Comparison of ENCODE assay signal across 27 cellular contexts in the genomic region with DNA sequence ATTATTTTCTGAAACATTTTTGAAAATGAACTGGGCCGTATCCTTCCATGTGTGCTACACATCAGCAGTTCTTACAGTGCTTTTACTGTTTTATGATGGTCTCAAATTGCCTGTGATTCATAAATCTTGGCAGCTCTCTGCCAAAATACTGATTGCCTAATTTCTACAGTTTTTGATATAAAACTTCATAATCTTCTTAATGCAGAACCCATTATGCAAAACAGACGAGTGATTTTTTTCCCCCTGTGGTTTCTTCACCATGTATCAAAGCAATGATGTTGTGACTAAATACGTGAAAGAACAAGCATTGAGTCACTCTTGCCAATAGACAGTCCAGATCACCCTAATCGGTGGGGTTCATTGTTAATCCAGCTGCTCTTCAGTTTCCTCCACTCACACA.
DNase-seq lines count a peak whose midpoint lies in the region; ATAC-seq and TF ChIP-seq lines count a peak whose summit lies in the region.
"Had no signal": no experiment of that assay in that cellular context is flagged by ENCODE, and none has a peak within 500 bp of the region (broad histone marks: within the 10 kb centered on the region; RNA-seq: fewer than 3 reads in every experiment).

No MANE protein-coding gene starts in this region.

- dilution Hi-C loops in mammary epithelial cell (cut with HindIII; ENCODE audit: low sequenced_read_pairs): loop anchor here (5.0 kb wide), 1 partner anchor 96 kb away; no protein-coding TSS in a partner anchor

- CTCF ChIA-PET in mammary epithelial cell (lab: Charles Lee; ENCODE audit: low non-redundant PET): interaction anchor here (0.6 kb wide), 1 partner anchor 35 kb away, joined by 4 read pairs; no protein-coding TSS in a partner anchor

- H3K27me3 ChIP-seq in mammary epithelial cell (ENCODE audit: insufficient read depth, low read length) (no peaks in the 10 kb centered on the region), ovary (no peaks in the 10 kb centered on the region), upper lobe of left lung (no peaks in the 10 kb centered on the region)
- H3K27me3 ChIP-seq: dorsolateral prefrontal cortex, pancreas had no signal

- peak; percentile 48 for ATAC-seq in mucosa of descending colon
- ATAC-seq in upper lobe of left lung (ENCODE audit: low FRiP score in 2 of 2): no peak
- ATAC-seq: CD8-positive, alpha-beta T cell; HepG2; pancreas; WTC11 had no signal

- no TSS peak for BruUV-seq in mammary epithelial cell (replicated peaks; lab: Mats Ljungman, UMichigan)

- H3K27ac ChIP-seq in mammary epithelial cell (ENCODE audit: insufficient read depth, low read depth, low read length) (no peak overlapping the region), ovary (no peak overlapping the region), upper lobe of left lung (no peak overlapping the region)
- H3K27ac ChIP-seq: dorsolateral prefrontal cortex, pancreas had no signal

- DNase-seq in AG10803 (ENCODE audit: low read depth) (peak; percentile 78), EL (peak; percentile 17), mammary epithelial cell (peak; percentile 64), mucosa of descending colon (no peak), ovary (no peak), upper lobe of left lung (no peak), kidney tubule cell (ENCODE audit: low spot score) (no peak)
- DNase-seq: activated CD4-positive, alpha-beta T cell treated with anti-CD3 and anti-CD28 coated beads, Interleukin-2, amount 50 U/mL, for 48 hours; activated effector memory CD4-positive, alpha-beta T cell treated with Interleukin-2 at 50 U/mL for 16 hours; CD8-positive, alpha-beta T cell; cerebellar nuclear complex; DMS 273 treated with DMSO at 0.1 percent for 48 hours; dorsolateral prefrontal cortex; head of caudate nucleus; Kasumi-1; kidney; NCI-H1048; NCI-H1694; NCI-H2171 treated with DMSO at 0.1 percent for 48 hours; NCI-H526; nephron progenitor cell; pancreas; SIG-M5; substantia nigra had no signal

- 70% methylated on average over 4 of the region's 4 CpGs for WGBS in mammary epithelial cell (ENCODE audit: low coverage, missing lambda C conversion rate)
- WGBS in ovary, 3 donors: 67 to 71% (median 70%) methylated on average over 4 of the region's 4 CpGs
- 74 to 77% methylated on average over 4 of the region's 4 CpGs for WGBS in upper lobe of left lung, 2 donors

- no peak overlapping the region for H3K4me2 ChIP-seq in mammary epithelial cell (ENCODE audit: insufficient read depth, low read depth, low read length)

- no peak overlapping the region for H3K9ac ChIP-seq in mammary epithelial cell (ENCODE audit: insufficient read depth, low read length)

- intact Hi-C loops in mammary epithelial cell (cut with micrococcal nuclease): no loop called here
- intact Hi-C loops in mucosa of descending colon (cut with DNase I, micrococcal nuclease): no loop called here
- intact Hi-C loops in ovary (cut with DNase I): no loop called here

- TF ChIP-seq POLR2A in ovary (IDR thresholded peaks at IDR 0.05) (no peak), upper lobe of left lung (IDR thresholded peaks at IDR 0.05) (no peak)

- H3K4me1 ChIP-seq in mammary epithelial cell (ENCODE audit: insufficient read depth, low read length): no peaks in the 10 kb centered on the region
- no peaks in the 10 kb centered on the region for H3K4me1 ChIP-seq in mucosa of descending colon (ENCODE audit: low read depth)
- no peaks in the 10 kb centered on the region for H3K4me1 ChIP-seq in ovary (ENCODE audit: insufficient read depth)
- H3K4me1 ChIP-seq in upper lobe of left lung: no peaks in the 10 kb centered on the region
- H3K4me1 ChIP-seq: pancreas had no signal

- no peaks in the 10 kb centered on the region for H3K79me2 ChIP-seq in mammary epithelial cell (ENCODE audit: insufficient read depth, low read length)

- no peak overlapping the region for H2AFZ ChIP-seq in mammary epithelial cell (ENCODE audit: low read depth, low read length)

- H4K20me1 ChIP-seq in mammary epithelial cell (ENCODE audit: insufficient read depth, low read length): no peaks in the 10 kb centered on the region

- TF ChIP-seq EP300 in ovary (IDR thresholded peaks at IDR 0.05): no peak
- TF ChIP-seq EP300 in upper lobe of left lung (IDR thresholded peaks at IDR 0.05): no peak

- H3K4me3 ChIP-seq in AG10803 (ENCODE audit: low read length) (no peak overlapping the region), mammary epithelial cell (replicated peaks in 1 of 3; ENCODE audit: insufficient read depth in 1 of 3, low read depth in 2 of 3, low read length in 3 of 3) (no peak overlapping the region), mucosa of descending colon (no peak overlapping the region), ovary (no peak overlapping the region), upper lobe of left lung (no peak overlapping the region)
- H3K4me3 ChIP-seq: dorsolateral prefrontal cortex, lung, pancreas had no signal

- in situ Hi-C loops in mammary epithelial cell (cut with MboI; ENCODE audit: low sequenced_read_pairs in 2 of 2): loop anchor here in 1 of 2 donors (25.0 kb wide), 1 partner anchor 111 kb away; no protein-coding TSS in a partner anchor

- TF ChIP-seq CTCF in AG10803 (conservative IDR thresholded peaks at IDR 0.05; ENCODE audit: low read length) (no peak), mammary epithelial cell (conservative IDR thresholded peaks at IDR 0.05 in 1 of 2, IDR thresholded peaks at IDR 0.05 in 1 of 2; ENCODE audit: extremely low read depth in 1 of 2, insufficient read depth in 1 of 2, low read depth in 1 of 2, low read length in 2 of 2) (no peak), mucosa of descending colon (IDR thresholded peaks at IDR 0.05) (no peak), ovary (IDR thresholded peaks at IDR 0.05) (no peak), upper lobe of left lung (IDR thresholded peaks at IDR 0.05) (no peak)

- H3K9me3 ChIP-seq in mammary epithelial cell (replicated peaks; ENCODE audit: insufficient read depth, low read length): no peaks in the 10 kb centered on the region
- H3K9me3 ChIP-seq in mucosa of descending colon: no peaks in the 10 kb centered on the region
- H3K9me3 ChIP-seq in ovary: no peaks in the 10 kb centered on the region
- no peaks in the 10 kb centered on the region for H3K9me3 ChIP-seq in upper lobe of left lung
- H3K9me3 ChIP-seq: pancreas had no signal

- no peaks in the 10 kb centered on the region for H3K36me3 ChIP-seq in mammary epithelial cell (ENCODE audit: insufficient read depth, low read length)
- no peaks in the 10 kb centered on the region for H3K36me3 ChIP-seq in mucosa of descending colon (ENCODE audit: low read depth)
- no peaks in the 10 kb centered on the region for H3K36me3 ChIP-seq in ovary
- no peaks in the 10 kb centered on the region for H3K36me3 ChIP-seq in upper lobe of left lung
- H3K36me3 ChIP-seq: pancreas had no signal

Comparison
In these comparisons a context has a peak if more than half of its experiments do, and no peak if none do; other contexts are left out.
1. DNase-seq: peak in AG10803 (single experiment), EL (single experiment) and mammary epithelial cell (single experiment); none in mucosa of descending colon (0 of 3), ovary (0 of 5), upper lobe of left lung (0 of 2) and kidney tubule cell (single experiment).